In the genomic region with DNA sequence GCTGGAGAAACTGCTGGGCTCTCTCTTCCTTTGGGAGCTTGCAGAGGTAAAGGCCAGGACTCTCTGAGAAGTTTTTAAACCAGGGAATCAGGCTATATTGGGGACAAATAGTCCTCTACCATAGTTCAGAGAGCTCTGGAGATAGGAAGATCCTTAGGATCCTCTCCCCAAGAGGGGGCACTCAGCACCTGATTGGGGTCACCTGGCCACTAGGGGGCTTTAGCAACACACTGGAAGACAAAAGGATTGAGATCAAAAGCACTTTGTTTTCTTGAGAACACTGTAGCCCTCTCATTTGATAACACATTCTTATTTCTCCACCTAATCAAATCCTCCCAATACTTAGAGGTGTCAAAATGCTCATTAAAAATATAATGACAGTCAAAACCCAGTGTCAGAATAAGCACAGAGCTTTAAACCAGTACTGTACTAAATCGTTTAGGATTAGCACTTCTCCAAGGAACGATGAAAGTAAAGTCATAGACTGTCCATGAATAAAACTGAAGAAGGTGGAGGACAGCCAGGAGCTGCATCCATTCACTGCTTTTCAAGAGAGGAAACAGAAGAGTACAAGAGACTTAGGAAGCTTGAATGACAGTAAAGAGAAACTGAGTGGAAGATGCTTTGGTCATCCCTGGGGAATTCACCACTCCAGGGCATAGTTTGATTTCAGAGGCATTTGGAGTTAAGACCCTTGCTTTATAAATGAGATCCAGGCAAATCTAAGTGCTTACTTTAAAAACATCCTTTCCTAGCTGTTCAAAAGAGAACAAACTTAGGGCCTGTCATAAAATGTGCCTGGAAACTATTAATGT, we compare ENCODE assay signal across 9 cellular contexts. TPM values are rescaled to one million over a fixed set of nuclear protein-coding genes. Genes with fewer than 3 reads are reported as not detected.
DNase-seq lines count a peak whose midpoint lies in the region; ATAC-seq and TF ChIP-seq lines count a peak whose summit lies in the region.
"Had no signal": no experiment of that assay in that cellular context is flagged by ENCODE, and none has a peak within 500 bp of the region (broad histone marks: within the 10 kb centered on the region; RNA-seq: fewer than 3 reads in every experiment).

No MANE protein-coding gene starts in this region.

- H3K4me3 ChIP-seq in fibroblast of mammary gland (ENCODE audit: control insufficient read depth, low read depth, low read length) (no peak overlapping the region), upper lobe of right lung (no peak overlapping the region)
- H3K4me3 ChIP-seq: dorsolateral prefrontal cortex had no signal

- no peaks in the 10 kb centered on the region for H3K36me3 ChIP-seq in upper lobe of right lung

- peak; percentile 30 for TF ChIP-seq CTCF in fibroblast of mammary gland (conservative IDR thresholded peaks at IDR 0.05; ENCODE audit: control insufficient read depth, insufficient read depth, low read depth, low read length)
- peak; percentile 43 for TF ChIP-seq CTCF in upper lobe of right lung (IDR thresholded peaks at IDR 0.05)

- intact Hi-C loops in upper lobe of right lung (cut with DNase I) (no loop called here), Right ventricle myocardium superior (cut with DNase I) (no loop called here)

- no peaks in the 10 kb centered on the region for H3K9me3 ChIP-seq in upper lobe of right lung

- ATAC-seq in upper lobe of right lung (peak; percentile 62), HG03097 (IDR thresholded peaks at IDR 0.05; ENCODE audit: low FRiP score, unreplicated experiment) (no peak), Right ventricle myocardium superior (ENCODE audit: poor library complexity) (no peak)

- no peak overlapping the region for H3K27ac ChIP-seq in upper lobe of right lung
- H3K27ac ChIP-seq: dorsolateral prefrontal cortex had no signal

- H3K27me3 ChIP-seq in upper lobe of right lung = no peaks in the 10 kb centered on the region

- H3K4me1 ChIP-seq in upper lobe of right lung = no peaks in the 10 kb centered on the region

- peak; percentile 21 to 44 for DNase-seq in stimulated activated CD4-positive, alpha-beta T cell treated with anti-CD3 and anti-CD28 coated beads, Interleukin-2, amount 100 ng/mL, for 24 hours
- DNase-seq in stimulated activated CD4-positive, alpha-beta T cell treated with anti-CD3 and anti-CD28 coated beads, Interleukin-12 subunit alpha, Interleukin-12 subunit beta, amount 100 ng/mL, for 4 hours = no peak
- DNase-seq in OCI-M1 (lab: John Stamatoyannopoulos, UW) (peak; percentile 4), fibroblast of mammary gland (ENCODE audit: low read depth) (no peak), upper lobe of right lung (no peak), NOMO-1 (lab: John Stamatoyannopoulos, UW; ENCODE audit: unreplicated experiment in 2 of 2) (no peak), Right ventricle myocardium superior (no peak)

RNA-seq across cellular contexts. Expression of gene BMP4, which starts 26.5 kb away (rescaled TPM):
- total RNA-seq in upper lobe of right lung = 12.3 TPM
- 8.8 TPM for total RNA-seq in Right ventricle myocardium superior

Comparison
In these comparisons a context has a peak if more than half of its experiments do, and no peak if none do; other contexts are left out.
1. DNase-seq: peak in stimulated activated CD4-positive, alpha-beta T cell treated with anti-CD3 and anti-CD28 coated beads, Interleukin-2, amount 100 ng/mL, for 24 hours (2 of 2) and OCI-M1 (single experiment); none in stimulated activated CD4-positive, alpha-beta T cell treated with anti-CD3 and anti-CD28 coated beads, Interleukin-12 subunit alpha, Interleukin-12 subunit beta, amount 100 ng/mL, for 4 hours (single experiment), fibroblast of mammary gland (single experiment), upper lobe of right lung (single experiment), NOMO-1 (0 of 2) and Right ventricle myocardium superior (single experiment).